Comparison of ENCODE assay signal across 21 cellular contexts in genomic region chr2:85926931-85927527, GRCh38. TPM values are rescaled to one million over a fixed set of nuclear protein-coding genes. Genes with fewer than 3 reads are reported as not detected.
DNase-seq lines count a peak whose midpoint lies in the region; ATAC-seq and TF ChIP-seq lines count a peak whose summit lies in the region.
"Had no signal": no experiment of that assay in that cellular context is flagged by ENCODE, and none has a peak within 500 bp of the region (broad histone marks: within the 10 kb centered on the region; RNA-seq: fewer than 3 reads in every experiment).

No MANE protein-coding gene starts in this region.

- H3K4me3 ChIP-seq in IMR-90 (ENCODE audit: insufficient read depth, low read depth, low read length) (no peak overlapping the region), adipocyte (ENCODE audit: low read length) (peak overlapping the region; percentile 34), fibroblast of the aortic adventitia (ENCODE audit: low read depth, low read length) (no peak overlapping the region)
- H3K4me3 ChIP-seq: cardiac muscle cell, Peyer's patch, right atrium auricular region had no signal

- POLR2A ChIA-PET in IMR-90 (lab: Charles Lee; ENCODE audit: unreplicated experiment): no interaction called here

- ATAC-seq in IMR-90 (ENCODE audit: low read depth): no peak
- ATAC-seq in GM19023 (IDR thresholded peaks at IDR 0.05; ENCODE audit: unreplicated experiment): no peak
- ATAC-seq: left ventricle myocardium superior had no signal

- H3K27ac ChIP-seq in IMR-90 (ENCODE audit: insufficient read depth, low read length): no peak overlapping the region
- peak overlapping the region; percentile 97 for H3K27ac ChIP-seq in temporal lobe (ENCODE audit: low read depth, low read length)
- H3K27ac ChIP-seq: cardiac muscle cell, epithelial cell of prostate, Peyer's patch, right atrium auricular region had no signal

- H3K56ac ChIP-seq in IMR-90 (ENCODE audit: extremely low read depth, insufficient read depth, low read length): no peak overlapping the region

- 37% methylated on average over 3 of the region's 6 CpGs; no CpG with 5 or more reads in 1 of the 2 experiments for WGBS in IMR-90 (ENCODE audit: extremely low coverage in 2 of 2, insufficient read length in 1 of 2), 2 experiments

- H3K4ac ChIP-seq in IMR-90 (ENCODE audit: low read depth, low read length): no peak overlapping the region

- no peak overlapping the region for H2BK20ac ChIP-seq in IMR-90 (ENCODE audit: low read depth, low read length)

- no TSS peak for BruUV-seq in IMR-90 (replicated peaks; lab: Mats Ljungman, UMichigan)

- H4K5ac ChIP-seq in IMR-90 (ENCODE audit: low read depth, low read length): no peak overlapping the region

- no peak overlapping the region for H3K18ac ChIP-seq in IMR-90 (ENCODE audit: low read depth, low read length)

- CTCF ChIA-PET in IMR-90 (lab: Yijun Ruan, JAX): interaction anchor here (0.9 kb wide), 1 partner anchor 23 kb away, joined by 3 read pairs; no protein-coding TSS in a partner anchor

- no peak overlapping the region for H2BK15ac ChIP-seq in IMR-90 (ENCODE audit: low read depth, low read length)

- TF ChIP-seq POLR2A in IMR-90 (IDR thresholded peaks at IDR 0.05; ENCODE audit: low read depth, low read length): no peak

- H3K9me3 ChIP-seq in IMR-90 (ENCODE audit: control insufficient read depth, insufficient read depth, low read length) (no peaks in the 10 kb centered on the region), adipocyte (ENCODE audit: control insufficient read depth, low read length) (no peaks in the 10 kb centered on the region)
- H3K9me3 ChIP-seq: BE2C, Caco-2, Peyer's patch, right atrium auricular region, SK-N-SH had no signal

- TF ChIP-seq RAD21 in IMR-90 (IDR thresholded peaks at IDR 0.05; ENCODE audit: low read length): no peak

- no peaks in the 10 kb centered on the region for H3K79me1 ChIP-seq in IMR-90 (ENCODE audit: low read depth in 1 of 2, low read length in 2 of 2)

- no peak overlapping the region for H3K14ac ChIP-seq in IMR-90 (replicated peaks; ENCODE audit: low read depth, low read length)

- no peak overlapping the region for H2AK9ac ChIP-seq in IMR-90 (replicated peaks; ENCODE audit: low read depth, low read length, poor library complexity)

- no peak overlapping the region for H4K91ac ChIP-seq in IMR-90 (ENCODE audit: insufficient read depth, low read depth, low read length)

- no peak overlapping the region for H4K8ac ChIP-seq in IMR-90 (ENCODE audit: low read depth in 2 of 2, low read length in 2 of 2)

- intact Hi-C loops in IMR-90 (cut with micrococcal nuclease): loop anchor here (10.0 kb wide), 1 partner anchor 62 kb away; no protein-coding TSS in a partner anchor

- no peak overlapping the region for H3K23ac ChIP-seq in IMR-90 (ENCODE audit: low read depth, low read length)

- H2BK5ac ChIP-seq in IMR-90 (ENCODE audit: low read depth, low read length, poor library complexity, severe bottlenecking): no peak overlapping the region

- H4K20me1 ChIP-seq in IMR-90 (ENCODE audit: insufficient read depth, low read length): no peaks in the 10 kb centered on the region

- dilution Hi-C loops in IMR-90 (cut with HindIII; ENCODE audit: low sequenced_read_pairs, unreplicated experiment): no loop called here

- DNase-seq in IMR-90 (no peak), adipocyte (ENCODE audit: low read depth) (peak; percentile 37), fibroblast of the aortic adventitia (ENCODE audit: low read depth) (peak; percentile 40), hepatic stellate cell (ENCODE audit: low spot score) (no peak)
- no peak for DNase-seq in activated naive CD4-positive, alpha-beta T cell treated with Interleukin-2 at 50 U/mL for 16 hours
- DNase-seq: activated CD4-positive, CD25-positive, alpha-beta regulatory T cell treated with anti-CD3 and anti-CD28 coated beads, Interleukin-2, amount 50 U/mL, for 72 hours; activated naive CD8-positive, alpha-beta T cell treated with anti-CD3 and anti-CD28 coated beads, Interleukin-2, amount 10 ng/mL, durations not matched to agents 7 days and 5 days; BE2C; Caco-2; glutamatergic neuron; left ventricle myocardium superior; NCI-H1092 treated with DMSO at 0.1 percent for 48 hours; NCI-H748 treated with DMSO at 0.1 percent for 48 hours; occipital lobe; Peyer's patch; SK-N-SH had no signal

- peaks cover 6% of the 10 kb centered on the region; the same call in 1 of the 2 replicates for H3K9me1 ChIP-seq in IMR-90 (ENCODE audit: insufficient read depth, low read length)

- no peak overlapping the region for H2BK120ac ChIP-seq in IMR-90 (ENCODE audit: low read depth, low read length)

- H2AK5ac ChIP-seq in IMR-90 (ENCODE audit: low read depth, low read length): no peak overlapping the region

- no peak overlapping the region for H3K4me2 ChIP-seq in IMR-90 (ENCODE audit: low read depth, low read length)
- H3K4me2 ChIP-seq: SK-N-SH had no signal

- in situ Hi-C loops in IMR-90 (cut with MboI; ENCODE audit: low sequenced_read_pairs): no loop called here

- H3K27me3 ChIP-seq in IMR-90 (ENCODE audit: control insufficient read depth, insufficient read depth, low read length): no peaks in the 10 kb centered on the region
- no peaks in the 10 kb centered on the region for H3K27me3 ChIP-seq in adipocyte (replicated peaks; ENCODE audit: control insufficient read depth, insufficient read depth, low read length)
- H3K27me3 ChIP-seq: BE2C, cardiac muscle cell, Peyer's patch, right atrium auricular region had no signal

- H3K36me3 ChIP-seq in IMR-90 (ENCODE audit: control insufficient read depth, insufficient read depth, low read length): no peaks in the 10 kb centered on the region
- no peaks in the 10 kb centered on the region for H3K36me3 ChIP-seq in adipocyte (ENCODE audit: control insufficient read depth, insufficient read depth, low read length, severe bottlenecking)
- H3K36me3 ChIP-seq: BE2C, cardiac muscle cell, Peyer's patch, right atrium auricular region had no signal

- TF ChIP-seq CTCF in IMR-90 (conservative IDR thresholded peaks at IDR 0.05; ENCODE audit: low read depth, low read length) (no peak), fibroblast of the aortic adventitia (IDR thresholded peaks at IDR 0.05; ENCODE audit: insufficient read depth, low read length) (no peak)

- no peak overlapping the region for H3K9ac ChIP-seq in IMR-90 (ENCODE audit: low read depth, low read length)
- no peak overlapping the region for H3K9ac ChIP-seq in adipocyte (ENCODE audit: low read length)
- H3K9ac ChIP-seq: SK-N-SH had no signal

- H2AFZ ChIP-seq in IMR-90 (replicated peaks; ENCODE audit: low read length, poor library complexity): no peak overlapping the region

- H3K4me1 ChIP-seq in IMR-90 (ENCODE audit: control insufficient read depth, insufficient read depth, low read length) (peaks cover 10% of the 10 kb centered on the region), adipocyte (ENCODE audit: control insufficient read depth, insufficient read depth, low read length) (peaks cover 68% of the 10 kb centered on the region)
- H3K4me1 ChIP-seq: BE2C had no signal

TF ChIP-seq in IMR-90, 13 proteins besides CTCF, POLR2A, EP300 and RAD21:
- 0 out of 2 replicates have a peak, but pooled peaks have one; percentile 29 for TF ChIP-seq CEBPB (IDR thresholded peaks at IDR 0.05; ENCODE audit: low read depth, low read length)
- no peak for TF ChIP-seq RFX5 (IDR thresholded peaks at IDR 0.05; ENCODE audit: low read depth, low read length)

RNA-seq across cellular contexts. Expression of gene ST3GAL5, which starts 38.2 kb away (rescaled TPM):
- total RNA-seq in IMR-90 (2012; rRNA removed): 16.8 and 18.6 TPM in 2 replicates
- polyA plus RNA-seq in IMR-90 (2012; rRNA removed): 19.2 and 21.0 TPM in 2 replicates
- 7.8 and 18.4 TPM in 2 replicates for polyA plus RNA-seq in IMR-90 (2012; cell fraction: cytosol; rRNA removed)
- 8.6 and 21.3 TPM in 2 replicates for polyA plus RNA-seq in IMR-90 (2012; cell fraction: nucleus; rRNA removed; ENCODE audit: low replicate concordance)
- 19.4 and 87.6 TPM in 2 replicates for total RNA-seq in fibroblast of the aortic adventitia (ENCODE audit: low replicate concordance)
- 26.6 TPM for total RNA-seq in temporal lobe

Comparison
In these comparisons a context has a peak if more than half of its experiments do, and no peak if none do; other contexts are left out.
1. DNase-seq: peak in adipocyte (single experiment) and fibroblast of the aortic adventitia (single experiment); none in IMR-90 (single experiment), hepatic stellate cell (single experiment) and activated naive CD4-positive, alpha-beta T cell treated with Interleukin-2 at 50 U/mL for 16 hours (single experiment).